ENCODE assay signal across 8 cellular contexts in genomic region chr14:77303417-77304156, GRCh38. TPM values are rescaled to one million over a fixed set of nuclear protein-coding genes. Genes with fewer than 3 reads are reported as not detected.
DNase-seq lines count a peak whose midpoint lies in the region; ATAC-seq and TF ChIP-seq lines count a peak whose summit lies in the region.

No MANE protein-coding gene starts in this region.

- no peaks in the 10 kb centered on the region for H3K9me3 Mint-ChIP-seq in endothelial cell (ENCODE audit: unreplicated experiment)

- H3K36me3 ChIP-seq in SJCRH30 (peaks cover 4% of the 10 kb centered on the region), psoas muscle (ENCODE audit: insufficient read depth in 1 of 2, low read depth in 1 of 2) (peaks cover 3 to 37% of the 10 kb centered on the region in 2 donors), prostate gland (no peaks in the 10 kb centered on the region)

- H3K9me3 ChIP-seq in SJCRH30 (replicated peaks) = no peaks in the 10 kb centered on the region
- H3K9me3 ChIP-seq in psoas muscle = no peaks in the 10 kb centered on the region
- no peaks in the 10 kb centered on the region for H3K9me3 ChIP-seq in prostate gland

- H3K4me3 Mint-ChIP-seq in endothelial cell (ENCODE audit: unreplicated experiment) = no peak overlapping the region

- H3K27ac Mint-ChIP-seq in endothelial cell (ENCODE audit: unreplicated experiment) = peak overlapping the region; percentile 6

- H3K36me3 Mint-ChIP-seq in endothelial cell (ENCODE audit: low read depth, unreplicated experiment) = peaks cover 6% of the 10 kb centered on the region

- H3K27ac ChIP-seq in SJCRH30 (peak overlapping the region; percentile 100), psoas muscle (peak overlapping the region; percentile 92), prostate gland (peak overlapping the region in 1 of 2 donors; percentile 38)

- H3K4me1 ChIP-seq in SJCRH30 (peaks cover 52% of the 10 kb centered on the region), psoas muscle (peaks cover 69% of the 10 kb centered on the region), prostate gland (replicated peaks) (no peaks in the 10 kb centered on the region)

- H3K27me3 Mint-ChIP-seq in endothelial cell (ENCODE audit: unreplicated experiment) = peaks cover 2% of the 10 kb centered on the region

- no peak for TF ChIP-seq POLR2A in prostate gland (IDR thresholded peaks at IDR 0.05)

- WGBS in psoas muscle, 3 donors = 44 to 52% (median 47%) methylated on average over 4 of the region's 4 CpGs
- WGBS in prostate gland = 50% methylated on average over 4 of the region's 4 CpGs

- peaks cover 5% of the 10 kb centered on the region for H3K4me1 Mint-ChIP-seq in endothelial cell (ENCODE audit: unreplicated experiment)

- peak; percentile 77 for DNase-seq in DMS79 treated with DMSO at 0.1 percent for 48 hours (lab: John Stamatoyannopoulos, UW)
- DNase-seq in SJCRH30 = peak; percentile 42 to 60
- no peak for DNase-seq in endothelial cell (ENCODE audit: low spot score)
- no peak for DNase-seq in psoas muscle
- DNase-seq in SKM-1 (lab: John Stamatoyannopoulos, UW; ENCODE audit: unreplicated experiment) = no peak
- no peak for DNase-seq in NCI-H1092 (lab: John Stamatoyannopoulos, UW)
- no peak for DNase-seq in prostate gland (ENCODE audit: low spot score)

- ATAC-seq in HG02623 (IDR thresholded peaks at IDR 0.05; ENCODE audit: unreplicated experiment) = peak; percentile 66
- peak; percentile 87 to 95 (median 93) for ATAC-seq in psoas muscle

- H3K27me3 ChIP-seq in SJCRH30 = no peaks in the 10 kb centered on the region
- no peaks in the 10 kb centered on the region for H3K27me3 ChIP-seq in psoas muscle (ENCODE audit: insufficient read depth in 3 of 3, low read length in 2 of 3)
- H3K27me3 ChIP-seq in prostate gland (replicated peaks; ENCODE audit: insufficient read depth) = no peaks in the 10 kb centered on the region

- no peak for TF ChIP-seq CTCF in endothelial cell (IDR thresholded peaks at IDR 0.05; ENCODE audit: unreplicated experiment)
- TF ChIP-seq CTCF in psoas muscle (IDR thresholded peaks at IDR 0.05) = no peak
- no peak for TF ChIP-seq CTCF in prostate gland (IDR thresholded peaks at IDR 0.05)

- H3K4me3 ChIP-seq in SJCRH30 (no peak overlapping the region), psoas muscle (peak overlapping the region; percentile 48), prostate gland (no peak overlapping the region)

- intact Hi-C loops in psoas muscle (cut with DNase I) (no loop called here), prostate gland (cut with DNase I) (loop anchor here (5.0 kb wide), 1 partner anchor 249 kb away; no protein-coding TSS in a partner anchor)

RNA-seq across cellular contexts. Expression of gene POMT2, which starts 17.1 kb away (rescaled TPM):
- 27.0 and 30.2 TPM in 2 replicates for total RNA-seq in SJCRH30 (2014; rRNA removed; shearing (Covaris generic))
- total RNA-seq in endothelial cell (ENCODE audit: unreplicated experiment) (33.8 TPM), psoas muscle (10 to 100 TPM; 29.2 to 57.5 (median 36.7) TPM), prostate gland (100 to 1,000 TPM in 1 of 2 donors, 1 to 10 TPM in 1; 8.4 to 101 TPM)
- 10 to 100 TPM; 17.4 to 28.5 (median 24.4) TPM for polyA plus RNA-seq in psoas muscle

RNA-seq across cellular contexts. Expression of gene GSTZ1, which starts 17.2 kb away (rescaled TPM):
- 10.3 and 14.3 TPM in 2 replicates for total RNA-seq in SJCRH30 (2014; rRNA removed; shearing (Covaris generic))
- total RNA-seq in endothelial cell (ENCODE audit: unreplicated experiment) = 20.0 TPM
- 10 to 100 TPM; 17.7 to 56.6 (median 29.7) TPM for total RNA-seq in psoas muscle
- 10 to 100 TPM; 17.1 to 32.2 (median 28.9) TPM for polyA plus RNA-seq in psoas muscle
- 10 to 100 TPM; 50.1 to 78.1 TPM for total RNA-seq in prostate gland

RNA-seq across cellular contexts. Expression of gene NGB, which starts 32.6 kb away (rescaled TPM):
- not detected in 2 replicates for total RNA-seq in SJCRH30 (2014; rRNA removed; shearing (Covaris generic))
- total RNA-seq in endothelial cell (ENCODE audit: unreplicated experiment) = not detected
- total RNA-seq in psoas muscle = not detected
- under 1 TPM in 1 of 3 donors, not detected in 2; 0.01 TPM for polyA plus RNA-seq in psoas muscle
- under 1 TPM in 1 of 2 donors, not detected in 1; 0.91 TPM for total RNA-seq in prostate gland

Comparison
In these comparisons a context has a peak if more than half of its experiments do, and no peak if none do; other contexts are left out.
1. DNase-seq: peak in DMS79 treated with DMSO at 0.1 percent for 48 hours (single experiment) and SJCRH30 (2 of 2); none in endothelial cell (single experiment), psoas muscle (0 of 2), SKM-1 (single experiment), NCI-H1092 (single experiment) and prostate gland (single experiment).